ENCODE assay signal across 24 cellular contexts in the genomic region with DNA sequence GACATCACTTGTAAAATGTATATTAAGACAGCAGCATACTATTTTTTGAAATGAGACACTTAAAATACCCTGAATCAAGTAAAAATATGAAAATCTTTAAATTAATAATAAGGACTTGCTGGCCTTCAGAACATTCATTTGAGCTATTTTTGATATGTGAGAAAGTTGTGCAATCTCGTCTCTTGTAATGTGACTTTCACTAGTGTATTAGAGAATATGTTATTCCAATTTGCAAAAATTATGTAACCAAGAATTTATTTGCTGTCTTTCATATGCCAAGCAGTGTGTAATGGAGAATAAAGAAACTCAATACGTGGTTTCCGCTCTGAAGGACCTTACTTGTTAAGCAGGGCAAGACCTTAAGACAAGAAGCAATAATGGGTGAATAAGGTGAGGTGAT.
"Had no signal": no experiment of that assay in that cellular context is flagged by ENCODE, and none has a peak within 500 bp of the region (broad histone marks: within the 10 kb centered on the region; RNA-seq: fewer than 3 reads in every experiment).

No MANE protein-coding gene starts in this region.

- H3K4me3 Mint-ChIP-seq: activated CD8-positive, alpha-beta T cell treated with anti-CD3 and anti-CD28 coated beads, Interleukin-2, amount 10 ng/mL, durations not matched to agents 7 days and 5 days; activated naive CD4-positive, alpha-beta T cell treated with anti-CD3 and anti-CD28 coated beads, Interleukin-2, amount 50 U/mL, for 24 hours; T-helper 1 cell treated with Interleukin-12 subunit alpha and Interleukin-12 subunit beta and Interleukin-4 antibody, amounts not matched to agents 30 μg/mL and 1 μg/mL, for 36 hours had no signal

- H3K4me1 ChIP-seq: ascending aorta, body of pancreas had no signal

- H3K9me3 Mint-ChIP-seq: activated naive CD4-positive, alpha-beta T cell treated with anti-CD3 and anti-CD28 coated beads, Interleukin-2, amount 50 U/mL, for 24 hours had no signal

- H3K4me3 ChIP-seq: ascending aorta, body of pancreas, MG63 had no signal

- ATAC-seq: activated CD8-positive, alpha-beta T cell treated with anti-CD3 and anti-CD28 coated beads, Interleukin-2, amount 10 ng/mL, durations not matched to agents 7 days and 5 days; body of pancreas; Panc1 had no signal

- H3K27ac Mint-ChIP-seq: activated CD8-positive, alpha-beta T cell treated with anti-CD3 and anti-CD28 coated beads, Interleukin-2, amount 10 ng/mL, durations not matched to agents 7 days and 5 days; activated naive CD4-positive, alpha-beta T cell treated with anti-CD3 and anti-CD28 coated beads, Interleukin-2, amount 50 U/mL, for 24 hours; T-helper 1 cell treated with Interleukin-12 subunit alpha and Interleukin-12 subunit beta and Interleukin-4 antibody, amounts not matched to agents 30 μg/mL and 1 μg/mL, for 36 hours had no signal

- H3K9me3 ChIP-seq: body of pancreas, MG63 had no signal

- H3K36me3 Mint-ChIP-seq: activated naive CD4-positive, alpha-beta T cell treated with anti-CD3 and anti-CD28 coated beads, Interleukin-2, amount 50 U/mL, for 24 hours had no signal

- H3K27ac ChIP-seq: ascending aorta, body of pancreas had no signal

- H3K27me3 Mint-ChIP-seq: activated naive CD4-positive, alpha-beta T cell treated with anti-CD3 and anti-CD28 coated beads, Interleukin-2, amount 50 U/mL, for 24 hours had no signal

- DNase-seq: activated CD4-positive, alpha-beta T cell treated with anti-CD3 and anti-CD28 coated beads for 48 hours; activated CD4-positive, alpha-beta T cell treated with anti-CD3 and anti-CD28 coated beads, Interleukin-2, amount 50 U/mL, for 4 hours; activated CD4-positive, CD25-positive, alpha-beta regulatory T cell treated with anti-CD3 and anti-CD28 coated beads, Interleukin-2, amount 50 U/mL, for 72 hours; activated CD8-positive, alpha-beta memory T cell treated with anti-CD3 and anti-CD28 coated beads, Interleukin-2, amount 50 U/mL, for 48 hours; activated CD8-positive, alpha-beta T cell treated with anti-CD3 and anti-CD28 coated beads, Interleukin-2, amount 10 ng/mL, durations not matched to agents 7 days and 5 days; activated effector memory CD4-positive, alpha-beta T cell treated with Interleukin-2 at 50 U/mL for 16 hours; activated naive CD4-positive, alpha-beta T cell; activated T-cell treated with anti-CD3 and anti-CD28 coated beads, Interleukin-2, amount 50 U/mL, for 1 hour; body of pancreas; MG63; NCI-H1105; NCI-H1436; NCI-H187; NCI-H2081; NCI-H510A treated with DMSO at 0.1 percent for 48 hours; NCI-H69; NK-92 treated with Interleukin-12 subunit alpha and Interleukin-12 subunit beta, amount 100 ng/mL, for 24 hours; OCI-M1; RPMI8226; SHP77 treated with DMSO at 0.1 percent for 48 hours had no signal

- H3K27me3 ChIP-seq: ascending aorta, body of pancreas, MG63 had no signal

- H3K36me3 ChIP-seq: ascending aorta, MG63 had no signal
